ENCODE assay signal across 22 cellular contexts in the genomic region with DNA sequence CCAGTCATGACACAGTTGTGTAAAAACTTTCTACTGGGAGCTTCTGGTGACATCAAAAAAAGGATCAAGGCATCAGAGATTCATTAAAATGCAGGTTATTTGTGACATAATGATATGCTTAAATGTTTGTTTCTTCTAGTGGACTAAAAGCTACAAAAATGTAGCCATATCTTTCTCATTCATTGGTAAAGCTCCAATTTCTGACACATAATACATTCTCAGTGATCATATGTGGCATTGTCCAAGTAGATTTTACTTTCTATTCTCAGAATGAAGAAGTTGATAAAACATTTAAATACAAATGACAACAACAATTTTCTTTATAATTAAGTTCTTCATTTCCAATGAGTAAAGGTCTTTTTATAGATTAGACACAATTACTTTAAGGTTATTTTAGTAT.
"Had no signal": no experiment of that assay in that cellular context is flagged by ENCODE, and none has a peak within 500 bp of the region (broad histone marks: within the 10 kb centered on the region; RNA-seq: fewer than 3 reads in every experiment).

No MANE protein-coding gene starts in this region.

- H3K36me3 ChIP-seq: esophagus muscularis mucosa, gastroesophageal sphincter, heart right ventricle, left lung, lower lobe of right lung had no signal

- H3K4me1 ChIP-seq: gastroesophageal sphincter, heart right ventricle, left lung, lower lobe of right lung had no signal

- FAIRE-seq: colon, endothelial cell of umbilical vein, islet of Langerhans, keratinocyte had no signal

- ATAC-seq: gastroesophageal sphincter; heart right ventricle; left cardiac atrium; left ventricle myocardium superior; mucosa of descending colon; naive thymus-derived CD8-positive, alpha-beta T cell had no signal

- H3K27me3 ChIP-seq: dorsolateral prefrontal cortex, esophagus muscularis mucosa, gastroesophageal sphincter, heart right ventricle, left lung had no signal

- H3K36me3 Mint-ChIP-seq: naive B cell; naive thymus-derived CD8-positive, alpha-beta T cell had no signal

- H3K9me3 Mint-ChIP-seq: naive thymus-derived CD8-positive, alpha-beta T cell had no signal

- H3K27ac ChIP-seq: coronary artery, dorsolateral prefrontal cortex, esophagus muscularis mucosa, heart right ventricle, left lung, lower lobe of right lung had no signal

- H3K4me3 ChIP-seq: coronary artery, dorsolateral prefrontal cortex, esophagus muscularis mucosa, gastroesophageal sphincter, heart right ventricle, left lung, lower lobe of right lung, mucosa of descending colon had no signal

- H3K4me3 Mint-ChIP-seq: mesothelial cell of epicardium; naive B cell; naive thymus-derived CD8-positive, alpha-beta T cell had no signal

- DNase-seq: dermis blood vessel endothelial cell; dorsolateral prefrontal cortex; effector CD4-positive, alpha-beta T cell; effector memory CD4-positive, alpha-beta T cell; head of caudate nucleus; heart right ventricle; hippocampal formation; left cardiac atrium; left lung; left ventricle myocardium superior; lower lobe of right lung; mucosa of descending colon; naive B cell; naive thymus-derived CD8-positive, alpha-beta T cell had no signal

- H3K4me1 Mint-ChIP-seq: mesothelial cell of epicardium; naive B cell; naive thymus-derived CD8-positive, alpha-beta T cell had no signal

- H3K27ac Mint-ChIP-seq: mesothelial cell of epicardium; naive thymus-derived CD8-positive, alpha-beta T cell had no signal

- H3K9me3 ChIP-seq: esophagus muscularis mucosa, gastroesophageal sphincter, heart right ventricle, left lung, lower lobe of right lung, mucosa of descending colon had no signal
